Comparison of ENCODE assay signal across 1 cellular context in genomic region chr13:110924639-110924934, GRCh38.
TF ChIP-seq lines count a peak whose summit lies in the region.

No MANE protein-coding gene starts in this region.

TF ChIP-seq in H1, 55 proteins besides CTCF, POLR2A, EP300 and RAD21:
- TF ChIP-seq SUZ12 (IDR thresholded peaks at IDR 0.05; ENCODE audit: low read length): no peak
